In the genomic region with DNA sequence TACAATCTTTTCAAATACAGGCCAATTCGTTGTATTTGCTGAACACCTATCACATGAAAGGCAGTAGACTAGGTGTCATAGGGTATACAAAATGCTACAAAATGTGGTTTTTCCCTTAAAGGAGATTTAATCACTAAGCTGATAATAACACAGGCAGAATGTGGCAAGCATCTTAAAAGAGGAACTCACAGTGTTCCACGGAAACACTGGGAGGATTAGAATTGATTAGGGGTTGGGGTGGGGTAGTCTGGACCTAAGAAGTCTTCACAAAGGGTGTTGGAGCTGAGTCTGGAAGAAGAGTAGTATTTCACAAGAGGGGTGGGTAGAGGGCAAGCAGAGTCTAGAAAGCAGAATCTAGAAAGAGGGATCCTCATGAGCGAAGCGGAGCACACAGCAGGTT, we compare ENCODE assay signal across 13 cellular contexts.
DNase-seq lines count a peak whose midpoint lies in the region; ATAC-seq, FAIRE-seq and TF ChIP-seq lines count a peak whose summit lies in the region.
"Had no signal": no experiment of that assay in that cellular context is flagged by ENCODE, and none has a peak within 500 bp of the region (broad histone marks: within the 10 kb centered on the region; RNA-seq: fewer than 3 reads in every experiment).

No MANE protein-coding gene starts in this region.

- H3K27ac ChIP-seq in K562 (ENCODE audit: extremely low read depth, low read depth, low read length) (no peak overlapping the region), pancreas (no peak overlapping the region)
- H3K27ac ChIP-seq: SJCRH30 had no signal

- intact Hi-C loops in K562 (cut with micrococcal nuclease) (no loop called here), pancreas (cut with DNase I) (no loop called here)

- no peaks in the 10 kb centered on the region for H3K79me2 ChIP-seq in K562 (ENCODE audit: control insufficient read depth, insufficient read depth, low read length)

- TF ChIP-seq CTCF in K562 (IDR thresholded peaks at IDR 0.05 in 2 of 3, conservative IDR thresholded peaks at IDR 0.05 in 1 of 3; ENCODE audit: insufficient read depth in 2 of 3, low read depth in 1 of 3, low read length in 3 of 3) (no peak), pancreas (IDR thresholded peaks at IDR 0.05) (no peak)

- H3K9me3 ChIP-seq in K562 (replicated peaks; ENCODE audit: control insufficient read depth, insufficient read depth, low read depth, low read length) (no peaks in the 10 kb centered on the region), pancreas (no peaks in the 10 kb centered on the region)
- H3K9me3 ChIP-seq: SJCRH30 had no signal

- ATAC-seq in K562, result no peak
- ATAC-seq in HG02623 (IDR thresholded peaks at IDR 0.05; ENCODE audit: unreplicated experiment), result no peak
- no peak for ATAC-seq in pancreas

- H3K4me1 ChIP-seq in K562 (replicated peaks in 1 of 2; ENCODE audit: control insufficient read depth in 2 of 2, insufficient read depth in 2 of 2, low read length in 2 of 2) (no peaks in the 10 kb centered on the region), pancreas (peaks cover 0 to 5% (median 0%) of the 10 kb centered on the region in 3 donors)

- FAIRE-seq in K562 (lab: Jason Lieb, UNC), result no peak
- FAIRE-seq in pancreas (lab: Jason Lieb, UNC), result no peak
- FAIRE-seq: H54 had no signal

- no peaks in the 10 kb centered on the region for H4K20me1 ChIP-seq in K562 (replicated peaks; ENCODE audit: control insufficient read depth, insufficient read depth, low read length)

- no peak for TF ChIP-seq EP300 in K562 (IDR thresholded peaks at IDR 0.05; ENCODE audit: low read length)

- DNase-seq in MV-4-11 (lab: John Stamatoyannopoulos, UW), result peak; percentile 90
- DNase-seq in SIG-M5 treated with dmso at 0.1 percent for 504 hours (lab: John Stamatoyannopoulos, UW; ENCODE audit: unreplicated experiment), result peak; percentile 55
- no peak for DNase-seq in K562 (ENCODE audit: extremely low read depth in 1 of 4, low spot score in 3 of 4)
- DNase-seq in ecto neural progenitor cell (ENCODE audit: low spot score), result no peak
- no peak for DNase-seq in pancreas
- no peak for DNase-seq in GM19240 (ENCODE audit: insufficient read length, low spot score)
- DNase-seq: NCI-H1092, NCI-H2107, NCI-H345, NCI-H69, SJCRH30 had no signal

- BruUV-seq in K562 (replicated peaks; lab: Mats Ljungman, UMichigan), result no TSS peak

- H2AFZ ChIP-seq in K562 (ENCODE audit: low read depth, low read length), result no peak overlapping the region

- in situ Hi-C loops in K562 (cut with MboI), result no loop called here

- POLR2A ChIA-PET in K562 (lab: Yijun Ruan, JAX), result no interaction called here

- H3K9ac ChIP-seq in K562 (ENCODE audit: insufficient read depth in 1 of 2, low read depth in 2 of 2, low read length in 2 of 2), result no peak overlapping the region

- TF ChIP-seq POLR2A in K562 (conservative IDR thresholded peaks at IDR 0.05), result no peak

- CTCF ChIA-PET in K562 (lab: Yijun Ruan, JAX; ENCODE audit: low intra/inter-chr PET ratio), result no interaction called here

- 0% methylated on average over 4 of the region's 4 CpGs for WGBS in K562 (ENCODE audit: insufficient coverage, low coverage, missing lambda C conversion rate)
- 94 to 95% methylated on average over 4 of the region's 4 CpGs for whole genome bisulfite sequencing in pancreas, 2 donors

- H3K36me3 ChIP-seq in K562 (ENCODE audit: control insufficient read depth, insufficient read depth, low read length), result no peaks in the 10 kb centered on the region
- H3K36me3 ChIP-seq in pancreas, result no peaks in the 10 kb centered on the region
- H3K36me3 ChIP-seq: SJCRH30 had no signal

- H3K27me3 ChIP-seq in K562 (ENCODE audit: control insufficient read depth in 2 of 2, insufficient read depth in 2 of 2, low read length in 2 of 2) (peaks cover 11 to 21% of the 10 kb centered on the region in 2 experiments; a peak in 4 of 5 replicates), pancreas (no peaks in the 10 kb centered on the region)
- H3K27me3 ChIP-seq: SJCRH30 had no signal

- TF ChIP-seq RAD21 in K562 (CRISPR knock-in tag; conservative IDR thresholded peaks at IDR 0.05 in 1 of 2, IDR thresholded peaks at IDR 0.05 in 1 of 2), result no peak

- H3K4me2 ChIP-seq in K562 (ENCODE audit: insufficient read depth, low read length), result no peak overlapping the region

- no peaks in the 10 kb centered on the region for H3K9me1 ChIP-seq in K562 (ENCODE audit: control insufficient read depth, insufficient read depth, low read length)

- no peak overlapping the region for H3K4me3 ChIP-seq in K562
- H3K4me3 ChIP-seq in pancreas, result no peak overlapping the region
- H3K4me3 ChIP-seq: SJCRH30 had no signal

TF ChIP-seq in K562, 482 proteins besides CTCF, POLR2A, EP300 and RAD21:
- TF ChIP-seq, protein P1, sequence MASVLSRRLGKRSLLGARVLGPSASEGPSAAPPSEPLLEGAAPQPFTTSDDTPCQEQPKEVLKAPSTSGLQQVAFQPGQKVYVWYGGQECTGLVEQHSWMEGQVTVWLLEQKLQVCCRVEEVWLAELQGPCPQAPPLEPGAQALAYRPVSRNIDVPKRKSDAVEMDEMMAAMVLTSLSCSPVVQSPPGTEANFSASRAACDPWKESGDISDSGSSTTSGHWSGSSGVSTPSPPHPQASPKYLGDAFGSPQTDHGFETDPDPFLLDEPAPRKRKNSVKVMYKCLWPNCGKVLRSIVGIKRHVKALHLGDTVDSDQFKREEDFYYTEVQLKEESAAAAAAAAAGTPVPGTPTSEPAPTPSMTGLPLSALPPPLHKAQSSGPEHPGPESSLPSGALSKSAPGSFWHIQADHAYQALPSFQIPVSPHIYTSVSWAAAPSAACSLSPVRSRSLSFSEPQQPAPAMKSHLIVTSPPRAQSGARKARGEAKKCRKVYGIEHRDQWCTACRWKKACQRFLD (CRISPR knock-in tag; IDR thresholded peaks at IDR 0.05), result no peak
- TF ChIP-seq, protein P2, sequence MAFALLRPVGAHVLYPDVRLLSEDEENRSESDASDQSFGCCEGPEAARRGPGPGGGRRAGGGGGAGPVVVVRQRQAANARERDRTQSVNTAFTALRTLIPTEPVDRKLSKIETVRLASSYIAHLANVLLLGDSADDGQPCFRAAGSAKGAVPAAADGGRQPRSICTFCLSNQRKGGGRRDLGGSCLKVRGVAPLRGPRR (CRISPR knock-in tag; IDR thresholded peaks at IDR 0.05), result no peak
- TF ChIP-seq SPI1 (IDR thresholded peaks at IDR 0.05; ENCODE audit: borderline replicate concordance, low read depth, low read length), result peak; percentile 47; the same call in 1 of the 2 replicates
- TF ChIP-seq POLR2G (IDR thresholded peaks at IDR 0.05; ENCODE audit: low read depth, low read length), result no peak
- no peak for TF ChIP-seq JUNB (CRISPR knock-in tag; conservative IDR thresholded peaks at IDR 0.05)
- TF ChIP-seq RB1 (IDR thresholded peaks at IDR 0.05; ENCODE audit: low read depth), result no peak

Comparison
In these comparisons a context has a peak if more than half of its experiments do, and no peak if none do; other contexts are left out.
1. DNase-seq: peak in MV-4-11 (single experiment) and SIG-M5 treated with dmso at 0.1 percent for 504 hours (single experiment); none in K562 (0 of 4), ecto neural progenitor cell (single experiment), pancreas (0 of 6) and GM19240 (single experiment).